Comparison of ENCODE assay signal across 31 cellular contexts in the genomic region with DNA sequence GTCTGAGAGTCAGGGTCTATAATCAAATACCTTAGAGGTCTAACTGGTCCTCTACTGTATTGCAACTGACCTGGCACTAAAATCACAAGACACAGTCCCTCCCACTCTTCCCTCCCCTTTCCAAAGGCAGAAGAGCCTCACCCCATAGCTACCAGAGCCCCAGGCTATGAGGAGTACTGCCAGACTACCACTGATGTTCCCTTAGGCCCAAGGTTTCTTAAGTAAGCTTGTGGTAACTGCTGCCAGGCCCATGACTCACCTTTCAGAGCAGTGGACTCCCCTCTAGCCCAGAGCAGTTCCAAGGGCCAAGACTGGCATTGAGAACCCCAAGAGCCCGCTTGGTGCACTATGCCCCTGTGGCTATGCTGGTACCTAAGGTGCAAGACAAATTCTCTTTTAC.
DNase-seq lines count a peak whose midpoint lies in the region; ATAC-seq, FAIRE-seq and TF ChIP-seq lines count a peak whose summit lies in the region.
"Had no signal": no experiment of that assay in that cellular context is flagged by ENCODE, and none has a peak within 500 bp of the region (broad histone marks: within the 10 kb centered on the region; RNA-seq: fewer than 3 reads in every experiment).

No MANE protein-coding gene starts in this region.

- H3K27me3 Mint-ChIP-seq in MCF 10A (ENCODE audit: insufficient read depth, unreplicated experiment) (no peaks in the 10 kb centered on the region), astrocyte (ENCODE audit: low read depth, unreplicated experiment) (no peaks in the 10 kb centered on the region), T-helper 17 cell (no peaks in the 10 kb centered on the region)

- H3K27me3 ChIP-seq in breast epithelium: no peaks in the 10 kb centered on the region
- H3K27me3 ChIP-seq in astrocyte (ENCODE audit: insufficient read depth, low read length): no peaks in the 10 kb centered on the region
- no peaks in the 10 kb centered on the region for H3K27me3 ChIP-seq in Karpas-422 (ENCODE audit: low read length)
- H3K27me3 ChIP-seq: Peyer's patch, transverse colon had no signal

- H3K36me3 ChIP-seq in breast epithelium (no peaks in the 10 kb centered on the region), astrocyte (ENCODE audit: insufficient read depth, low read length) (no peaks in the 10 kb centered on the region), Karpas-422 (ENCODE audit: insufficient read depth, low read length) (no peaks in the 10 kb centered on the region)
- H3K36me3 ChIP-seq: Peyer's patch, transverse colon had no signal

- no TSS peak for BruUV-seq in MCF 10A (replicated peaks; lab: Mats Ljungman, UMichigan)

- H3K27ac ChIP-seq in breast epithelium (no peak overlapping the region), astrocyte (ENCODE audit: low read depth, low read length) (no peak overlapping the region), Karpas-422 (ENCODE audit: low read length) (no peak overlapping the region)
- H3K27ac ChIP-seq: 22Rv1, C4-2B, coronary artery, Peyer's patch, transverse colon, VCaP had no signal

- peak; percentile 84 for DNase-seq in MCF 10A (ENCODE audit: unreplicated experiment)
- DNase-seq in breast epithelium (ENCODE audit: low spot score in 2 of 2): no peak
- DNase-seq in astrocyte (ENCODE audit: low read depth): peak; percentile 2
- DNase-seq in glomerular visceral epithelial cell (ENCODE audit: extremely low spot score): peak; percentile 9
- DNase-seq in T-helper 17 cell: no peak
- no peak for DNase-seq in Karpas-422
- no peak for DNase-seq in NCI-H2196 treated with DMSO at 0.1 percent for 48 hours (lab: John Stamatoyannopoulos, UW; ENCODE audit: unreplicated experiment)
- no peak for DNase-seq in NCI-H1417 (lab: John Stamatoyannopoulos, UW)
- DNase-seq: activated CD4-positive, alpha-beta T cell treated with anti-CD3 and anti-CD28 coated beads for 4 hours; anterior cingulate cortex; Caco-2; caudate nucleus; effector CD8-positive, alpha-beta T cell; foreskin melanocyte; left cardiac atrium; MM.1S; NCI-H2081; NCI-H345; NCI-H69; Peyer's patch; SHP77 treated with DMSO at 0.1 percent for 48 hours; transverse colon had no signal

- H3K4me2 ChIP-seq in astrocyte (ENCODE audit: low read length): no peak overlapping the region
- no peak overlapping the region for H3K4me2 ChIP-seq in Karpas-422 (ENCODE audit: low read depth, low read length, poor library complexity, severe bottlenecking)
- H3K4me2 ChIP-seq: GM23338 had no signal

- no peak overlapping the region for H2AFZ ChIP-seq in astrocyte (ENCODE audit: low read depth, low read length)
- no peak overlapping the region for H2AFZ ChIP-seq in Karpas-422 (ENCODE audit: low read length)
- H2AFZ ChIP-seq: GM23338 had no signal

- H4K20me1 ChIP-seq in astrocyte (ENCODE audit: insufficient read depth, low read length): no peaks in the 10 kb centered on the region
- no peaks in the 10 kb centered on the region for H4K20me1 ChIP-seq in Karpas-422 (ENCODE audit: insufficient read depth, low read depth, low read length)

- no peak for ATAC-seq in T-helper 17 cell
- ATAC-seq: activated naive CD4-positive, alpha-beta T cell treated with anti-CD3 and anti-CD28 coated beads, Interleukin-2, amount 50 U/mL, for 72 hours; GM23338; left cardiac atrium; stimulated activated effector memory CD8-positive, alpha-beta T cell treated with anti-CD3 and anti-CD28 coated beads, Interleukin-12 subunit alpha, Interleukin-12 subunit beta, amount 100 ng/mL, for 72 hours had no signal

- no peak for FAIRE-seq in astrocyte (lab: Jason Lieb, UNC)

- H3K79me2 ChIP-seq in astrocyte (ENCODE audit: insufficient read depth, low read length): no peaks in the 10 kb centered on the region
- H3K79me2 ChIP-seq in Karpas-422 (ENCODE audit: low read length): no peaks in the 10 kb centered on the region

- H3K4me1 Mint-ChIP-seq in MCF 10A (ENCODE audit: insufficient read depth, unreplicated experiment) (peaks cover 19% of the 10 kb centered on the region), astrocyte (ENCODE audit: low read depth, unreplicated experiment) (no peaks in the 10 kb centered on the region), T-helper 17 cell (no peaks in the 10 kb centered on the region)
- H3K4me1 Mint-ChIP-seq: stimulated activated effector memory CD8-positive, alpha-beta T cell treated with anti-CD3 and anti-CD28 coated beads, Interleukin-12 subunit alpha, Interleukin-12 subunit beta, amount 100 ng/mL, for 72 hours had no signal

- TF ChIP-seq CTCF in MCF 10A (IDR thresholded peaks at IDR 0.05; ENCODE audit: unreplicated experiment) (no peak), breast epithelium (IDR thresholded peaks at IDR 0.05) (no peak), astrocyte (IDR thresholded peaks at IDR 0.05; ENCODE audit: insufficient read depth, low read depth, low read length) (no peak)

- H3K27ac Mint-ChIP-seq in MCF 10A (ENCODE audit: low read depth, unreplicated experiment): peak overlapping the region; percentile 29
- no peak overlapping the region for H3K27ac Mint-ChIP-seq in astrocyte (ENCODE audit: unreplicated experiment)
- no peak overlapping the region for H3K27ac Mint-ChIP-seq in T-helper 17 cell
- H3K27ac Mint-ChIP-seq: activated naive CD4-positive, alpha-beta T cell treated with anti-CD3 and anti-CD28 coated beads, Interleukin-2, amount 50 U/mL, for 72 hours; activated T-helper 2 cell treated with anti-CD3 and anti-CD28 coated beads, Interferon-gamma antibody, Interleukin-2, Interleukin-4, amounts not matched to agents 10 μg/mL and 5 μg/mL and 100 μg/mL, durations not matched to agents 14 hours and 24 hours and 36 hours; GM23338; stimulated activated effector memory CD8-positive, alpha-beta T cell treated with anti-CD3 and anti-CD28 coated beads, Interleukin-12 subunit alpha, Interleukin-12 subunit beta, amount 100 ng/mL, for 72 hours; T-helper 2 cell treated with Interferon-gamma antibody and Interleukin-4, amounts not matched to agents 5 μg/mL and 100 μg/mL, for 36 hours had no signal

- H3K9me3 ChIP-seq in breast epithelium (no peaks in the 10 kb centered on the region), astrocyte (ENCODE audit: insufficient read depth, low read depth, low read length) (no peaks in the 10 kb centered on the region), T-helper 17 cell (ENCODE audit: control insufficient read depth, low read length, poor library complexity, severe bottlenecking) (no peaks in the 10 kb centered on the region), Karpas-422 (ENCODE audit: low read length) (peaks cover 33% of the 10 kb centered on the region)
- H3K9me3 ChIP-seq: Caco-2, Peyer's patch, transverse colon had no signal

- H3K4me1 ChIP-seq in breast epithelium: no peaks in the 10 kb centered on the region
- H3K4me1 ChIP-seq in astrocyte (ENCODE audit: insufficient read depth, low read length): no peaks in the 10 kb centered on the region
- no peaks in the 10 kb centered on the region for H3K4me1 ChIP-seq in Karpas-422 (ENCODE audit: low read length)
- H3K4me1 ChIP-seq: Caco-2, Peyer's patch, transverse colon had no signal

- TF ChIP-seq POLR2A in breast epithelium (IDR thresholded peaks at IDR 0.05): no peak

- peaks cover 8% of the 10 kb centered on the region for H3K36me3 Mint-ChIP-seq in MCF 10A (ENCODE audit: insufficient read depth, unreplicated experiment)
- peaks cover 1% of the 10 kb centered on the region for H3K36me3 Mint-ChIP-seq in astrocyte (ENCODE audit: low read depth, unreplicated experiment)
- H3K36me3 Mint-ChIP-seq in T-helper 17 cell (ENCODE audit: low read depth): no peaks in the 10 kb centered on the region
- H3K36me3 Mint-ChIP-seq: stimulated activated effector memory CD8-positive, alpha-beta T cell treated with anti-CD3 and anti-CD28 coated beads, Interleukin-12 subunit alpha, Interleukin-12 subunit beta, amount 100 ng/mL, for 72 hours had no signal

- CTCF ChIA-PET in MCF 10A (lab: Yijun Ruan, JAX): interaction anchor here (0.7 kb wide), 1 partner anchor 25 kb away, joined by 5 read pairs; no protein-coding TSS in a partner anchor

- intact Hi-C loops in MCF 10A (cut with micrococcal nuclease): loop anchor here (10.0 kb wide), 1 partner anchor 344 kb away; no protein-coding TSS in a partner anchor
- intact Hi-C loops in breast epithelium (cut with DNase I; ENCODE audit: low total_unique reads): no loop called here

- H3K9me3 Mint-ChIP-seq in MCF 10A (ENCODE audit: unreplicated experiment): no peaks in the 10 kb centered on the region
- no peaks in the 10 kb centered on the region for H3K9me3 Mint-ChIP-seq in astrocyte (ENCODE audit: unreplicated experiment)
- H3K9me3 Mint-ChIP-seq: GM23338 had no signal

- POLR2A ChIA-PET in MCF 10A (lab: Yijun Ruan, JAX): interaction anchor here (0.7 kb wide), 1 partner anchor 416 kb away, joined by 3 read pairs; no protein-coding TSS in a partner anchor

- H3K4me3 Mint-ChIP-seq in MCF 10A (ENCODE audit: unreplicated experiment) (no peak overlapping the region), astrocyte (ENCODE audit: unreplicated experiment) (no peak overlapping the region), T-helper 17 cell (no peak overlapping the region)
- H3K4me3 Mint-ChIP-seq: GM23338; stimulated activated effector memory CD8-positive, alpha-beta T cell treated with anti-CD3 and anti-CD28 coated beads, Interleukin-12 subunit alpha, Interleukin-12 subunit beta, amount 100 ng/mL, for 72 hours; T-helper 2 cell treated with Interferon-gamma antibody and Interleukin-4, amounts not matched to agents 5 μg/mL and 100 μg/mL, for 36 hours had no signal

- H3K9ac ChIP-seq in astrocyte (ENCODE audit: low read length) (no peak overlapping the region), Karpas-422 (ENCODE audit: low read length) (no peak overlapping the region)

- H3K9me2 ChIP-seq in Karpas-422 (replicated peaks; ENCODE audit: insufficient read depth, low read length): no peaks in the 10 kb centered on the region

- no peak overlapping the region for H3K4me3 ChIP-seq in breast epithelium
- no peak overlapping the region for H3K4me3 ChIP-seq in astrocyte (ENCODE audit: insufficient read depth, low read depth, low read length)
- no peak overlapping the region for H3K4me3 ChIP-seq in Karpas-422 (ENCODE audit: low read length)
- H3K4me3 ChIP-seq: coronary artery, GM23338, Peyer's patch, transverse colon had no signal

Comparison
In these comparisons a context has a peak if more than half of its experiments do, and no peak if none do; other contexts are left out.
1. DNase-seq: peak in MCF 10A (single experiment), astrocyte (single experiment) and glomerular visceral epithelial cell (single experiment); none in breast epithelium (0 of 2), T-helper 17 cell (0 of 3), Karpas-422 (single experiment), NCI-H2196 treated with DMSO at 0.1 percent for 48 hours (single experiment) and NCI-H1417 (0 of 3).